20 cellular contexts compared by ENCODE assay signal in the genomic region with DNA sequence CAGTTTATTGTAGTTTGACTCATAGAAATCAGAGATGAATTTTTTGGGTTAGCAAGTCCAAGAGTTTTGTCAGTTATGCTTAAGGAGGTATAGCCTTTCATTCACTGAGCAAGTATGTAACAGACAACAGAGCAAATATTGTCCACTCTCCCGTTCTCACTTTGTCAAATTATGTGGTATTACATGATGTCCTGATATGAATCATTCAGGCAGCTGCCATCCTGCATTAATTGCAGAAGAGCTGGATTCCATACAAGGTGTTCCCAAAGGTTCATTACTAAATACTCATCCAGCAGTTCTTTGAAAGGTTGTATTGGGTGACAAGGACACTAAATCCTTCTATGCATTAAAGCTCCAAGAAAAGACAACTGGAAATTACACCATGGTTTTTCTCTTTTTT. TPM values are rescaled to one million over a fixed set of nuclear protein-coding genes. Genes with fewer than 3 reads are reported as not detected.
"Had no signal": no experiment of that assay in that cellular context is flagged by ENCODE, and none has a peak within 500 bp of the region (broad histone marks: within the 10 kb centered on the region; RNA-seq: fewer than 3 reads in every experiment).

No MANE protein-coding gene starts in this region.

- ATAC-seq: activated T-cell treated with anti-CD3 and anti-CD28 coated beads, Interleukin-2, amount 50 U/mL, for 4 hours; stimulated activated naive CD8-positive, alpha-beta T cell treated with anti-CD3 and anti-CD28 coated beads, Interleukin-15, amount 100 ng/mL, for 72 hours had no signal

- H3K9me3 Mint-ChIP-seq: activated T-cell treated with anti-CD3 and anti-CD28 coated beads, Interleukin-2, amount 50 U/mL, for 4 hours; memory B cell; stimulated activated naive CD8-positive, alpha-beta T cell treated with anti-CD3 and anti-CD28 coated beads, Interleukin-15, amount 100 ng/mL, for 72 hours; T-helper 2 cell treated with Interferon-gamma antibody and Interleukin-4, amounts not matched to agents 5 μg/mL and 100 μg/mL, for 36 hours had no signal

- H3K36me3 Mint-ChIP-seq: activated naive CD8-positive, alpha-beta T cell; memory B cell had no signal

- H3K36me3 ChIP-seq: sigmoid colon had no signal

- H3K4me3 Mint-ChIP-seq: activated naive CD8-positive, alpha-beta T cell; activated T-cell treated with anti-CD3 and anti-CD28 coated beads, Interleukin-2, amount 50 U/mL, for 4 hours; memory B cell; nephron progenitor cell; stimulated activated naive CD8-positive, alpha-beta T cell treated with anti-CD3 and anti-CD28 coated beads, Interleukin-15, amount 100 ng/mL, for 72 hours; T-helper 2 cell treated with Interferon-gamma antibody and Interleukin-4, amounts not matched to agents 5 μg/mL and 100 μg/mL, for 36 hours had no signal

- DNase-seq: activated CD4-positive, alpha-beta T cell treated with anti-CD3 and anti-CD28 coated beads, Interleukin-2, amount 50 U/mL, for 4 hours; activated CD4-positive, CD25-positive, alpha-beta regulatory T cell treated with anti-CD3 and anti-CD28 coated beads, Interleukin-2, amount 50 U/mL, for 72 hours; activated gamma-delta T cell; activated T-cell treated with anti-CD3 and anti-CD28 coated beads, Interleukin-2, amount 50 U/mL, for 4 hours; anterior cingulate cortex; caudate nucleus; effector CD8-positive, alpha-beta T cell; head of caudate nucleus; nephron progenitor cell; sigmoid colon; stimulated activated CD4-positive, alpha-beta T cell treated with anti-CD3 and anti-CD28 coated beads, Interleukin-15, amount 100 ng/mL, for 24 hours; stimulated activated CD4-positive, alpha-beta T cell treated with anti-CD3 and anti-CD28 coated beads, Interleukin-4, amount 100 ng/mL, for 4 hours; stimulated activated naive CD8-positive, alpha-beta T cell treated with anti-CD3 and anti-CD28 coated beads, Interleukin-15, amount 100 ng/mL, for 72 hours; SW 1271; testis had no signal

- H3K4me1 Mint-ChIP-seq: memory B cell; stimulated activated naive CD8-positive, alpha-beta T cell treated with anti-CD3 and anti-CD28 coated beads, Interleukin-15, amount 100 ng/mL, for 72 hours had no signal

- H3K27ac Mint-ChIP-seq: activated naive CD8-positive, alpha-beta T cell; memory B cell; nephron progenitor cell; stimulated activated naive CD8-positive, alpha-beta T cell treated with anti-CD3 and anti-CD28 coated beads, Interleukin-15, amount 100 ng/mL, for 72 hours; T-helper 2 cell treated with Interferon-gamma antibody and Interleukin-4, amounts not matched to agents 5 μg/mL and 100 μg/mL, for 36 hours had no signal

- H3K27me3 ChIP-seq: sigmoid colon, testis had no signal

- H3K27me3 Mint-ChIP-seq: activated naive CD8-positive, alpha-beta T cell had no signal

- H3K4me3 ChIP-seq: coronary artery, sigmoid colon, testis had no signal

RNA-seq across cellular contexts. Expression of a gene that starts 29.9 kb away (rescaled TPM):
- total RNA-seq: omental fat pad had no signal
